9 cellular contexts compared by ENCODE assay signal in genomic region chr16:11780988-11781680, GRCh38. TPM values are rescaled to one million over a fixed set of nuclear protein-coding genes. Genes with fewer than 3 reads are reported as not detected.
DNase-seq lines count a peak whose midpoint lies in the region; ATAC-seq and TF ChIP-seq lines count a peak whose summit lies in the region.
"Had no signal": no experiment of that assay in that cellular context is flagged by ENCODE, and none has a peak within 500 bp of the region (broad histone marks: within the 10 kb centered on the region; RNA-seq: fewer than 3 reads in every experiment).

No MANE protein-coding gene starts in this region.

- TF ChIP-seq CTCF in neural crest cell (conservative IDR thresholded peaks at IDR 0.05) (no peak), right lobe of liver (IDR thresholded peaks at IDR 0.05) (no peak)

- no peaks in the 10 kb centered on the region for H3K9me3 Mint-ChIP-seq in neural crest cell

- H3K27me3 Mint-ChIP-seq in neural crest cell (ENCODE audit: low read depth), result no peaks in the 10 kb centered on the region

- H3K9me3 ChIP-seq in right lobe of liver, result no peaks in the 10 kb centered on the region

- 93% methylated on average over 4 of the region's 4 CpGs for WGBS in right lobe of liver (ENCODE audit: insufficient coverage, low coverage, low lambda C conversion rate, missing lambda C conversion rate)

- H3K36me3 Mint-ChIP-seq in neural crest cell (ENCODE audit: low read depth), result peaks cover 2% of the 10 kb centered on the region

- peak overlapping the region; percentile 35 for H3K27ac Mint-ChIP-seq in neural crest cell (ENCODE audit: unreplicated experiment)

- H3K4me3 Mint-ChIP-seq in neural crest cell, result no peak overlapping the region

- H3K27me3 ChIP-seq in right lobe of liver, result no peaks in the 10 kb centered on the region

- peak overlapping the region in 1 of 3 donors; percentile 6 for H3K27ac ChIP-seq in right lobe of liver

- peaks cover 0 to 31% (median 11%) of the 10 kb centered on the region in 4 donors for H3K36me3 ChIP-seq in right lobe of liver

- intact Hi-C loops in right lobe of liver (cut with DNase I), result no loop called here

- peaks cover 0 to 26% (median 8%) of the 10 kb centered on the region in 4 donors for H3K4me1 ChIP-seq in right lobe of liver

- TF ChIP-seq POLR2A in right lobe of liver (IDR thresholded peaks at IDR 0.05), result no peak

- DNase-seq in NCI-H2171 (lab: John Stamatoyannopoulos, UW) (peak; percentile 66), amniotic epithelial cell (ENCODE audit: low read depth) (peak; percentile 66), neural crest cell (ENCODE audit: low read depth, low spot score) (no peak), right lobe of liver (no peak), hepatic stellate cell (ENCODE audit: low spot score) (no peak)
- DNase-seq in stimulated activated CD4-positive, alpha-beta T cell treated with anti-CD3 and anti-CD28 coated beads, Interleukin-12 subunit alpha, Interleukin-12 subunit beta, amount 100 ng/mL, for 4 hours, result no peak
- DNase-seq: activated CD8-positive, alpha-beta memory T cell treated with anti-CD3 and anti-CD28 coated beads, Interleukin-2, amount 50 U/mL, for 48 hours had no signal

- H3K4me1 Mint-ChIP-seq in neural crest cell, result peaks cover 38% of the 10 kb centered on the region

- no peak for ATAC-seq in GM19324 (IDR thresholded peaks at IDR 0.05; ENCODE audit: low FRiP score, unreplicated experiment)
- ATAC-seq in right lobe of liver, result no peak

- H3K4me3 ChIP-seq in GM08714 (ENCODE audit: low read length), result peak overlapping the region; percentile 69
- no peak overlapping the region for H3K4me3 ChIP-seq in right lobe of liver

RNA-seq across cellular contexts. Expression of gene ZC3H7A, which starts 15.9 kb away (rescaled TPM):
- 66.5 and 74.6 TPM in 2 replicates for total RNA-seq in neural crest cell
- total RNA-seq in right lobe of liver, result 10 to 100 TPM; 22.8 to 34.0 (median 26.9) TPM

RNA-seq across cellular contexts. Expression of gene TXNDC11, which starts 38.5 kb away (rescaled TPM):
- total RNA-seq in neural crest cell (16.9 and 18.5 TPM in 2 replicates), right lobe of liver (10 to 100 TPM; 43.2 to 63.3 (median 54.0) TPM)

Comparison
In these comparisons a context has a peak if more than half of its experiments do, and no peak if none do; other contexts are left out.
1. DNase-seq: peak in NCI-H2171 (single experiment) and amniotic epithelial cell (single experiment); none in neural crest cell (single experiment), right lobe of liver (0 of 3), hepatic stellate cell (single experiment) and stimulated activated CD4-positive, alpha-beta T cell treated with anti-CD3 and anti-CD28 coated beads, Interleukin-12 subunit alpha, Interleukin-12 subunit beta, amount 100 ng/mL, for 4 hours (single experiment).